ENCODE assay signal across 5 cellular contexts in the genomic region with DNA sequence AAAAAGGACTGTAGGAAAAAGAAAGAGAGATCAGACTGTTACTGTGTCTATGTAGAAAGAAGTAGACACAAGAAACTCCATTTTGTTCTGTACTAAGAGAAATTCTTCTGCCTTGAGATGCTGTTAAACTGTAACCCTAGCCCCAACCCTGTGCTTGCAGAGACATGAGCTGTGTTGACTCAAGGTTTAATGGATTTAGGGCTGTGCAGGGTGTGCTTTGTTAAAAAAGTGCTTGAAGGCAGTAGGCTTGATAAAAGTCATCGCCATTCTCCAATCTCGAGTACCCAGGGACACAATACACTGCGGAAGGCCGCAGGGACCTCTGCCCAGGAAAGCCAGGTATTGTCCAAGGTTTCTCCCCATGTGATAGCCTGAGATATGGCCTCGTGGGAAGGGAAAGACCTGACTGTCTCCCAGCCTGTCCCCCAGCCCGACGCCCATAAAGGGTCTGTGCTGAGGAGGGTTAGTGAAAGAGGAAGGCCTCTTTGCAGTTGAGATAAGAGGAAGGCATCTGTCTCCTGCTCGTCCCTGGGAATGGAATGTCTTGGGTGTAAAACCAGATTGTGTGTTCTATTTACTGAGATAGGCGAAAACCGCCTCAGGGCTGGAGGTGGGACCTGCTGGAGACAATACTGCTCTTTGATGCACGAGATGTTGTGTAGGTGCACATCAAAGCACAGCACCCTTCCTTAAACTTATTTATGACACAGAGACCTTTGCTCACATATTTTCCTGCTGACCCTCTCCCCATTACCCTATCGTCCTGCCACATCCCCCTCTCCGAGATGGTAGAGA. TPM values are rescaled to one million over a fixed set of nuclear protein-coding genes. Genes with fewer than 3 reads are reported as not detected.
DNase-seq lines count a peak whose midpoint lies in the region; ATAC-seq and TF ChIP-seq lines count a peak whose summit lies in the region.
"Not testable (repeated sequence)": the region's sequence is repeated elsewhere in the genome, so short reads cannot be mapped to it uniquely, and the experiment has no call there.

No MANE protein-coding gene starts in this region.

- DNase-seq in T-helper 17 cell; progenitor cell of endocrine pancreas (ENCODE audit: low spot score, unreplicated experiment): not testable (repeated sequence)

- not testable (repeated sequence) for ATAC-seq in T-helper 17 cell

- not testable (repeated sequence) for H3K4me3 Mint-ChIP-seq in T-helper 17 cell
- H3K4me3 Mint-ChIP-seq in progenitor cell of endocrine pancreas (ENCODE audit: low read depth): peak overlapping the region; percentile 16

- H3K4me1 Mint-ChIP-seq in T-helper 17 cell: not testable (repeated sequence)
- H3K4me1 Mint-ChIP-seq in progenitor cell of endocrine pancreas (ENCODE audit: low read depth): peaks cover 22% of the 10 kb centered on the region

- H3K27me3 Mint-ChIP-seq in T-helper 17 cell, progenitor cell of endocrine pancreas: not testable (repeated sequence)

- not testable (repeated sequence) for H3K27me3 ChIP-seq in HUES48 (ENCODE audit: control insufficient read depth, insufficient read depth, low read length); esophagus (ENCODE audit: control insufficient read depth in 1 of 2, insufficient read depth in 2 of 2, low read length in 2 of 2)

- H3K36me3 ChIP-seq in HUES48 (ENCODE audit: control insufficient read depth, insufficient read depth, low read length) (peaks cover 66% of the 10 kb centered on the region), esophagus (ENCODE audit: control insufficient read depth in 2 of 2, insufficient read depth in 2 of 2, low read length in 1 of 2) (peaks cover 4 to 25% of the 10 kb centered on the region in 2 donors), mesodermal cell (ENCODE audit: control insufficient read depth, insufficient read depth, low read length) (peaks cover 73% of the 10 kb centered on the region)

- H3K9me3 ChIP-seq in HUES48 (ENCODE audit: control insufficient read depth, insufficient read depth, low read length); T-helper 17 cell (ENCODE audit: control insufficient read depth, low read length, poor library complexity, severe bottlenecking); esophagus (ENCODE audit: control insufficient read depth in 2 of 2, insufficient read depth in 1 of 2, low read depth in 1 of 2, low read length in 1 of 2); mesodermal cell (ENCODE audit: control insufficient read depth, low read length): not testable (repeated sequence)

- not testable (repeated sequence) for H3K9me3 Mint-ChIP-seq in progenitor cell of endocrine pancreas (ENCODE audit: low read depth)

- H3K27ac ChIP-seq in HUES48 (ENCODE audit: low read depth, low read length) (peak overlapping the region; percentile 40), esophagus (ENCODE audit: low read depth in 2 of 2, low read length in 1 of 2) (peak overlapping the region; percentile 45 to 65), mesodermal cell (ENCODE audit: low read depth, low read length, severe bottlenecking) (peak overlapping the region; percentile 62)

- TF ChIP-seq CTCF in progenitor cell of endocrine pancreas (IDR thresholded peaks at IDR 0.05; ENCODE audit: unreplicated experiment): not testable (repeated sequence)

- not testable (repeated sequence) for H3K4me1 ChIP-seq in HUES48 (ENCODE audit: control insufficient read depth, insufficient read depth, low read length); mesodermal cell (ENCODE audit: control insufficient read depth, insufficient read depth, low read length, poor library complexity, severe bottlenecking)
- H3K4me1 ChIP-seq in esophagus (ENCODE audit: control insufficient read depth in 2 of 2, insufficient read depth in 2 of 2, low read length in 1 of 2): peaks cover 0 to 10% of the 10 kb centered on the region in 2 donors

- not testable (repeated sequence) for H3K4me3 ChIP-seq in HUES48 (ENCODE audit: low read depth, low read length); esophagus (ENCODE audit: low read depth in 1 of 2, low read length in 2 of 2); mesodermal cell (ENCODE audit: extremely low read depth, insufficient read depth, low read length, poor library complexity, severe bottlenecking)

- not testable (repeated sequence) for H3K9ac ChIP-seq in HUES48 (ENCODE audit: low read depth, low read length)

- H3K27ac Mint-ChIP-seq in T-helper 17 cell (peak overlapping the region; percentile 11), progenitor cell of endocrine pancreas (peak overlapping the region; percentile 97)

- 60 to 62% methylated on average over 13 of the region's 13 CpGs for WGBS in esophagus, 2 donors
- 89 to 93% methylated on average over 10 to 11 of the region's 13 CpGs for whole genome bisulfite sequencing in mesodermal cell (ENCODE audit: insufficient coverage in 2 of 2), 2 experiments

- H3K36me3 Mint-ChIP-seq in T-helper 17 cell (ENCODE audit: low read depth): not testable (repeated sequence)
- peaks cover 24% of the 10 kb centered on the region for H3K36me3 Mint-ChIP-seq in progenitor cell of endocrine pancreas (ENCODE audit: insufficient read depth)

RNA-seq across cellular contexts. Expression of a gene that starts 6.7 kb away (rescaled TPM):
- total RNA-seq in T-helper 17 cell: 1 to 10 TPM; 3.6 to 3.8 TPM
- 1 to 10 TPM; 3.2 to 3.6 TPM for polyA plus RNA-seq in esophagus
- 3.8 TPM for polyA plus RNA-seq in mesodermal cell (2013, experiment 1 of 2)
- 4.7 TPM for polyA plus RNA-seq in mesodermal cell (2013, experiment 2 of 2)
- 12.0 and 16.8 TPM in 2 replicates for total RNA-seq in progenitor cell of endocrine pancreas

RNA-seq across cellular contexts. Expression of a gene that starts 6.8 kb away (rescaled TPM):
- total RNA-seq in T-helper 17 cell: 10 to 100 TPM; 35.0 to 42.9 TPM
- polyA plus RNA-seq in esophagus: 10 to 100 TPM; 22.5 to 24.3 TPM
- 61.8 TPM for polyA plus RNA-seq in mesodermal cell (2013, experiment 1 of 2)
- polyA plus RNA-seq in mesodermal cell (2013, experiment 2 of 2): 55.3 TPM
- 77.4 and 86.9 TPM in 2 replicates for total RNA-seq in progenitor cell of endocrine pancreas

RNA-seq across cellular contexts. Expression of a gene that starts 23.2 kb away (rescaled TPM):
- total RNA-seq in T-helper 17 cell: 100 to 1,000 TPM; 170 to 175 TPM
- polyA plus RNA-seq in esophagus: 100 to 1,000 TPM in 1 of 2 donors, 10 to 100 TPM in 1; 93.8 to 100 TPM
- polyA plus RNA-seq in mesodermal cell (2013, experiment 1 of 2): 103 TPM
- 113 TPM for polyA plus RNA-seq in mesodermal cell (2013, experiment 2 of 2)
- total RNA-seq in progenitor cell of endocrine pancreas: 97.2 and 102 TPM in 2 replicates

RNA-seq across cellular contexts. Expression of a gene that starts 23.5 kb away (rescaled TPM):
- total RNA-seq in T-helper 17 cell (10 to 100 TPM; 38.5 to 42.7 TPM), progenitor cell of endocrine pancreas (128 TPM in 2 replicates)
- polyA plus RNA-seq in esophagus: 100 to 1,000 TPM; 110 to 182 TPM
- polyA plus RNA-seq in mesodermal cell (2013, experiment 1 of 2): 125 TPM
- 126 TPM for polyA plus RNA-seq in mesodermal cell (2013, experiment 2 of 2)

RNA-seq across cellular contexts. Expression of a gene that starts 34.0 kb away (rescaled TPM):
- 100 to 1,000 TPM in 1 of 2 donors, 10 to 100 TPM in 1; 83.3 to 103 TPM for total RNA-seq in T-helper 17 cell
- 1,000 to 10,000 TPM; 1,217 to 1,445 TPM for polyA plus RNA-seq in esophagus
- polyA plus RNA-seq in mesodermal cell (2013, experiment 1 of 2): 530 TPM
- 463 TPM for polyA plus RNA-seq in mesodermal cell (2013, experiment 2 of 2)
- total RNA-seq in progenitor cell of endocrine pancreas: 328 and 330 TPM in 2 replicates
